ENCODE assay signal across 8 cellular contexts in genomic region chr6:56593801-56594318, GRCh38. TPM values are rescaled to one million over a fixed set of nuclear protein-coding genes. Genes with fewer than 3 reads are reported as not detected.
DNase-seq lines count a peak whose midpoint lies in the region; ATAC-seq and TF ChIP-seq lines count a peak whose summit lies in the region.

No MANE protein-coding gene starts in this region.

- WGBS in heart left ventricle, 4 donors, result 72 to 76% (median 72%) methylated on average over 5 of the region's 5 CpGs

- H3K27me3 ChIP-seq in heart left ventricle (no peaks in the 10 kb centered on the region), right atrium auricular region (no peaks in the 10 kb centered on the region)

- no peak for TF ChIP-seq POLR2A in heart left ventricle (IDR thresholded peaks at IDR 0.05)

- intact Hi-C loops in heart left ventricle (cut with DNase I), result loop anchor here (1.0 to 10.0 kb wide), 6 partner anchors 129 to 235 kb away; no protein-coding TSS in a partner anchor
- intact Hi-C loops in mucosa of descending colon (cut with DNase I, micrococcal nuclease), result loop anchor here (2.0 to 5.0 kb wide), 2 partner anchors 235 to 237 kb away; no protein-coding TSS in a partner anchor

- H3K4me3 ChIP-seq in heart left ventricle, result no peak overlapping the region
- no peak overlapping the region for H3K4me3 ChIP-seq in right atrium auricular region
- no peak overlapping the region for H3K4me3 ChIP-seq in mucosa of descending colon
- no peak overlapping the region for H3K4me3 ChIP-seq in coronary artery

- H3K27ac ChIP-seq in heart left ventricle, result peak overlapping the region in 2 of 12 donors; percentile 6 to 42
- H3K27ac ChIP-seq in right atrium auricular region, result no peak overlapping the region
- H3K27ac ChIP-seq in coronary artery, result no peak overlapping the region

- H3K4me1 ChIP-seq in heart left ventricle, result peaks cover 0 to 28% (median 0%) of the 10 kb centered on the region in 12 donors
- no peaks in the 10 kb centered on the region for H3K4me1 ChIP-seq in right atrium auricular region
- no peaks in the 10 kb centered on the region for H3K4me1 ChIP-seq in mucosa of descending colon (ENCODE audit: low read depth)

- no peaks in the 10 kb centered on the region for H3K9me3 ChIP-seq in heart left ventricle
- H3K9me3 ChIP-seq in right atrium auricular region, result no peaks in the 10 kb centered on the region
- no peaks in the 10 kb centered on the region for H3K9me3 ChIP-seq in mucosa of descending colon

- peaks cover 0 to 100% (median 52%) of the 10 kb centered on the region in 9 donors for H3K36me3 ChIP-seq in heart left ventricle
- peaks cover 73% of the 10 kb centered on the region for H3K36me3 ChIP-seq in right atrium auricular region
- H3K36me3 ChIP-seq in mucosa of descending colon (ENCODE audit: low read depth), result no peaks in the 10 kb centered on the region

- TF ChIP-seq CTCF in heart left ventricle (IDR thresholded peaks at IDR 0.05), result no peak
- no peak for TF ChIP-seq CTCF in right atrium auricular region (IDR thresholded peaks at IDR 0.05)
- TF ChIP-seq CTCF in mucosa of descending colon (IDR thresholded peaks at IDR 0.05), result no peak
- TF ChIP-seq CTCF in coronary artery (IDR thresholded peaks at IDR 0.05), result no peak

- peak in 3 of 4 donors; percentile 24 to 63 (median 29) for ATAC-seq in heart left ventricle
- peak; percentile 93 for ATAC-seq in HG02852 (IDR thresholded peaks at IDR 0.05; ENCODE audit: unreplicated experiment)
- peak; percentile 50 for ATAC-seq in mucosa of descending colon

- no peak for DNase-seq in heart left ventricle
- DNase-seq in right atrium auricular region (ENCODE audit: low spot score), result no peak
- peak; percentile 88 for DNase-seq in SIG-M5 treated with dmso at 0.1 percent for 504 hours (lab: John Stamatoyannopoulos, UW; ENCODE audit: unreplicated experiment)
- DNase-seq in mucosa of descending colon, result no peak
- no peak for DNase-seq in coronary artery (ENCODE audit: low spot score)
- no peak for DNase-seq in NCI-H82 (lab: John Stamatoyannopoulos, UW)
- DNase-seq in NCI-H345 treated with DMSO at 0.1 percent for 48 hours (lab: John Stamatoyannopoulos, UW; ENCODE audit: unreplicated experiment), result no peak

RNA-seq across cellular contexts. Expression of gene DST, which starts 48.8 kb away (rescaled TPM):
- total RNA-seq in heart left ventricle (100 to 1,000 TPM; 269 to 607 (median 383) TPM), right atrium auricular region (100 to 1,000 TPM; 257 to 285 TPM), mucosa of descending colon (100 to 1,000 TPM; 208 to 580 (median 356) TPM)
- 100 to 1,000 TPM; 107 to 139 TPM for polyA plus RNA-seq in heart left ventricle

Comparison
In these comparisons a context has a peak if more than half of its experiments do, and no peak if none do; other contexts are left out.
1. ATAC-seq: peak in every context shown above with its lines; median percentile 93 in HG02852; 50 in mucosa of descending colon; 29 in heart left ventricle.